ENCODE assay signal across 8 cellular contexts in the genomic region with DNA sequence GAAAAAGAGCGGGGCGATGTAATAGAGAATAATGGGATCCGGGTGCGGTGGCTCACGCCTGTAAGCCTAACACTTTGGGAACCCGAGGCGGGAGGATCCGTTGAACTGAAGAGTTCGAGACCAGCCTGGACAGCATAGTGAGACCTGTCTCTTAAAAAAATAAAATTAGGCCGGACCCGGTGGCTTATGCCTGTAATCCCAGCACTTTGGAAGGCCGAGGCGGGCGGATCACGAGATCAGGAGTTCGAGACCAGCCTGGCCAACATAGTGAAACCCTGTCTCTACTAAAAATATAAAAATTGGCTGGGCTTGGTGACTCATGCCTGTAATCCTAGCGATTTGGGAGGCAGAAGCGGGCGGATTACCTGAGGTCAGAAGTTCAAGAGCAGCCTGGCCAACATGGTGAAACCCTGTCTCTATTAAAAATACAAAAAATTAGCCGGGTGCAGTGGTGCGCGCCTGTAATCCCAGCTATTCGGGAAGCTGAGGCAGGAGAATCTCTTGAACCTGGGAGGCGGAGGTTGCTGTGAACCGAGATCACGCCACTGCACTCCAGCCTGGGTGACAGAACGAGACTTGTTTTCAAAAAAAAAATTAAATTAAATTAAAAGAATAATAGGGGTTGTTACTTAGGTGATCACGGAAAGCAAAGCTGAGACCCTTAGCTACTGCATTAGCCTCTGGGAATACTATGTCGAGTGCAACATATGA. TPM values are rescaled to one million over a fixed set of nuclear protein-coding genes. Genes with fewer than 3 reads are reported as not detected.
DNase-seq lines count a peak whose midpoint lies in the region; ATAC-seq and TF ChIP-seq lines count a peak whose summit lies in the region.
"Not testable (repeated sequence)": the region's sequence is repeated elsewhere in the genome, so short reads cannot be mapped to it uniquely, and the experiment has no call there.

No MANE protein-coding gene starts in this region.

- H3K27ac ChIP-seq in BLaER1 treated with 17β-estradiol and CSF1 and Interleukin-3, amounts not matched to agents 10 nM and 100 nM, result peak overlapping the region; percentile 58 to 99 (median 98); a peak in 21 of 22 replicates
- H3K27ac ChIP-seq in KMS-11 (peak overlapping the region; percentile 70), adrenal gland (peak overlapping the region; percentile 76 to 96 (median 90)), epithelial cell of prostate (peak overlapping the region; percentile 79), neutrophil (peak overlapping the region; percentile 90), suprapubic skin (peak overlapping the region; percentile 86)

- H3K9me3 ChIP-seq in BLaER1 treated with 17β-estradiol and CSF1 and Interleukin-3, amounts not matched to agents 10 nM and 100 nM (replicated peaks in 1 of 11); adrenal gland (replicated peaks in 1 of 3); neutrophil; suprapubic skin: not testable (repeated sequence)

- peaks cover 42% of the 10 kb centered on the region for H3K79me2 ChIP-seq in KMS-11 (ENCODE audit: insufficient read depth, low read depth)

- not testable (repeated sequence) for H3K9me3 Mint-ChIP-seq in T-helper 2 cell treated with Interferon-gamma antibody and Interleukin-4, amounts not matched to agents 5 μg/mL and 100 μg/mL, for 36 hours

- peak overlapping the region; percentile 55 to 98 (median 89) for H3K4me2 ChIP-seq in BLaER1 treated with 17β-estradiol and CSF1 and Interleukin-3, amounts not matched to agents 10 nM and 100 nM
- peak overlapping the region; percentile 56 for H3K4me2 ChIP-seq in KMS-11

- not testable (repeated sequence) for H3K27me3 Mint-ChIP-seq in T-helper 2 cell treated with Interferon-gamma antibody and Interleukin-4, amounts not matched to agents 5 μg/mL and 100 μg/mL, for 36 hours (ENCODE audit: low read depth)

- H3K36me3 Mint-ChIP-seq in T-helper 2 cell treated with Interferon-gamma antibody and Interleukin-4, amounts not matched to agents 5 μg/mL and 100 μg/mL, for 36 hours (ENCODE audit: low read depth), result peaks cover 34% of the 10 kb centered on the region

- not testable (repeated sequence) for TF ChIP-seq EP300 in suprapubic skin (IDR thresholded peaks at IDR 0.05)

- not testable (repeated sequence) for TF ChIP-seq POLR2A in adrenal gland (IDR thresholded peaks at IDR 0.05); suprapubic skin (IDR thresholded peaks at IDR 0.05)

- ATAC-seq in left colon, result not testable (repeated sequence)

- H3K4me1 Mint-ChIP-seq in T-helper 2 cell treated with Interferon-gamma antibody and Interleukin-4, amounts not matched to agents 5 μg/mL and 100 μg/mL, for 36 hours (ENCODE audit: low read depth), result peaks cover 33% of the 10 kb centered on the region

- peaks cover 41 to 60% (median 51%) of the 10 kb centered on the region in 10 experiments for H3K4me1 ChIP-seq in BLaER1 treated with 17β-estradiol and CSF1 and Interleukin-3, amounts not matched to agents 10 nM and 100 nM
- H3K4me1 ChIP-seq in KMS-11 (ENCODE audit: low read depth, poor library complexity, severe bottlenecking) (peaks cover 33% of the 10 kb centered on the region), adrenal gland (replicated peaks in 1 of 2) (peaks cover 10 to 32% of the 10 kb centered on the region in 2 donors), neutrophil (ENCODE audit: control insufficient read depth in 1 of 2, insufficient read depth in 1 of 2, low read depth in 1 of 2, low read length in 1 of 2) (peaks cover 42% of the 10 kb centered on the region in 2 experiments), suprapubic skin (peaks cover 50% of the 10 kb centered on the region)

- peak overlapping the region; percentile 99 for H3K27ac Mint-ChIP-seq in T-helper 2 cell treated with Interferon-gamma antibody and Interleukin-4, amounts not matched to agents 5 μg/mL and 100 μg/mL, for 36 hours

- not testable (repeated sequence) for H3K27me3 ChIP-seq in BLaER1 treated with 17β-estradiol and CSF1 and Interleukin-3, amounts not matched to agents 10 nM and 100 nM; KMS-11 (ENCODE audit: insufficient read depth, low read depth); adrenal gland; neutrophil; suprapubic skin

- peak overlapping the region; percentile 100 for H3K4me3 Mint-ChIP-seq in T-helper 2 cell treated with Interferon-gamma antibody and Interleukin-4, amounts not matched to agents 5 μg/mL and 100 μg/mL, for 36 hours

- H3K4me3 ChIP-seq in BLaER1 treated with 17β-estradiol and CSF1 and Interleukin-3, amounts not matched to agents 10 nM and 100 nM, result peak overlapping the region in 6 of 10 experiments; percentile 4 to 93 (median 91); a peak in 4 of 20 replicates
- H3K4me3 ChIP-seq in KMS-11 (IDR thresholded peaks at IDR 0.05; ENCODE audit: insufficient read depth, low read depth, low read length), result not testable (repeated sequence)
- H3K4me3 ChIP-seq in adrenal gland, result peak overlapping the region in 3 of 4 donors; percentile 39 to 96 (median 75)
- peak overlapping the region; percentile 70 to 79 for H3K4me3 ChIP-seq in neutrophil (ENCODE audit: low read depth in 1 of 2, low read length in 1 of 2)
- H3K4me3 ChIP-seq in suprapubic skin, result peak overlapping the region; percentile 96

- DNase-seq in T-helper 2 cell treated with Interferon-gamma antibody and Interleukin-4, amounts not matched to agents 5 μg/mL and 100 μg/mL, for 36 hours (ENCODE audit: low spot score); epithelial cell of prostate (ENCODE audit: low read depth, low spot score): not testable (repeated sequence)
- peak in 5 of 7 donors; percentile 25 to 72 (median 36) for DNase-seq in adrenal gland
- peak; percentile 47 to 59 for DNase-seq in left colon
- peak in 1 of 2 donors; percentile 66 for DNase-seq in suprapubic skin (ENCODE audit: low spot score in 2 of 2)

- H3K9ac ChIP-seq in BLaER1 treated with 17β-estradiol and CSF1 and Interleukin-3, amounts not matched to agents 10 nM and 100 nM, result peak overlapping the region in 10 of 11 experiments; percentile 17 to 98 (median 96); a peak in 20 of 22 replicates
- H3K9ac ChIP-seq in KMS-11, result peak overlapping the region; percentile 87; the same call in 1 of the 2 replicates

- H3K36me3 ChIP-seq in BLaER1 treated with 17β-estradiol and CSF1 and Interleukin-3, amounts not matched to agents 10 nM and 100 nM, result peaks cover 26 to 41% (median 34%) of the 10 kb centered on the region in 11 experiments
- not testable (repeated sequence) for H3K36me3 ChIP-seq in KMS-11 (ENCODE audit: insufficient read depth); neutrophil
- H3K36me3 ChIP-seq in adrenal gland (replicated peaks in 1 of 2), result peaks cover 0 to 22% of the 10 kb centered on the region in 2 donors
- peaks cover 19% of the 10 kb centered on the region for H3K36me3 ChIP-seq in suprapubic skin

- peaks cover 17 to 23% (median 19%) of the 10 kb centered on the region in 11 experiments for H4K20me1 ChIP-seq in BLaER1 treated with 17β-estradiol and CSF1 and Interleukin-3, amounts not matched to agents 10 nM and 100 nM
- H4K20me1 ChIP-seq in KMS-11 (ENCODE audit: insufficient read depth), result peaks cover 12% of the 10 kb centered on the region

- intact Hi-C loops in adrenal gland (cut with DNase I); left colon (cut with DNase I, micrococcal nuclease): not testable (repeated sequence)

- H2AFZ ChIP-seq in KMS-11 (ENCODE audit: low read depth), result peak overlapping the region; percentile 75

- not testable (repeated sequence) for TF ChIP-seq CTCF in KMS-11 (conservative IDR thresholded peaks at IDR 0.05; ENCODE audit: low read depth, low read length); adrenal gland (IDR thresholded peaks at IDR 0.05); neutrophil (IDR thresholded peaks at IDR 0.05); suprapubic skin (IDR thresholded peaks at IDR 0.05)

- 82 to 85% (median 84%) methylated on average over 29 of the region's 29 CpGs for WGBS in adrenal gland, 4 donors
- WGBS in suprapubic skin, result 86% methylated on average over 29 of the region's 29 CpGs

RNA-seq across cellular contexts. Expression of gene PARN, which starts 0.7 kb away (rescaled TPM):
- total RNA-seq in adrenal gland (100 to 1,000 TPM in 1 of 8 donors, 10 to 100 TPM in 7; 30.8 to 121 (median 36.8) TPM), left colon (10 to 100 TPM; 24.3 to 29.8 TPM), suprapubic skin (10 to 100 TPM; 33.7 to 44.6 (median 37.1) TPM)
- polyA plus RNA-seq in adrenal gland, result 10 to 100 TPM; 11.7 to 60.2 (median 15.1) TPM

RNA-seq across cellular contexts. Expression of gene BFAR, which starts 2.0 kb away (rescaled TPM):
- 10 to 100 TPM; 43.6 to 75.8 (median 59.4) TPM for total RNA-seq in adrenal gland
- polyA plus RNA-seq in adrenal gland, result 10 to 100 TPM; 20.3 to 51.3 (median 33.5) TPM
- total RNA-seq in left colon, result 10 to 100 TPM; 64.8 to 65.9 TPM
- total RNA-seq in suprapubic skin, result 10 to 100 TPM; 41.6 to 51.4 (median 44.8) TPM
